1 cellular context compared by ENCODE assay signal in the genomic region with DNA sequence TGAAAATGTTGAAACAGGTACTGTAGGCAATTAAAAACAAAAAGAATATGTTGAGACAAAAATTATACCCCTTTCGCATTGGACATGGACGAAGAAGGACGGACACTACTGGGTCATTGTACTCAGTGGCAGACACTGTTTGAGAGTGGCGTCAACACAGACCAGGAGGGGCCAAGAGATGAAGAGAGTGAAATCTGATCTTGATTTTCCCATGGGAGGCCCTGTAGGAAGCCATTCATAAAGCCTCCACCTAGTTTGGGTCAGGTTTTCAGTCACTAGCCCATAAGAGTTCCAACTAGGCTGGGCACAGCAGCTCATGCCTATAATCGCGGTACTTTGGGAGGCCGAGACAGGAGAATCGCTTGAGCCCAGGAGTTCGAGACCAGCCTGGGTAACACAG.
TF ChIP-seq lines count a peak whose summit lies in the region.

No MANE protein-coding gene starts in this region.

TF ChIP-seq in IMR-90, 13 proteins besides CTCF, POLR2A, EP300 and RAD21 (continued from another document):
- TF ChIP-seq ELK1 (IDR thresholded peaks at IDR 0.05; ENCODE audit: borderline replicate concordance, low read depth, low read length) (no peak), BHLHE40 (IDR thresholded peaks at IDR 0.05; ENCODE audit: low read depth, low read length) (no peak), RFX5 (IDR thresholded peaks at IDR 0.05; ENCODE audit: low read depth, low read length) (no peak), NFE2L2 (IDR thresholded peaks at IDR 0.05; ENCODE audit: low read depth, low read length) (no peak), MAZ (IDR thresholded peaks at IDR 0.05; ENCODE audit: borderline replicate concordance, low read depth, low read length) (no peak), CEBPB (IDR thresholded peaks at IDR 0.05; ENCODE audit: low read depth, low read length) (no peak), USF2 (IDR thresholded peaks at IDR 0.05; ENCODE audit: low read depth, low read length) (no peak), SMC3 (IDR thresholded peaks at IDR 0.05; ENCODE audit: low read depth, low read length) (no peak), MAFK (IDR thresholded peaks at IDR 0.05; ENCODE audit: low read depth, low read length) (no peak), CHD1 (IDR thresholded peaks at IDR 0.05; ENCODE audit: low read depth, low read length) (no peak), FOS (IDR thresholded peaks at IDR 0.05; ENCODE audit: low read depth, low read length) (no peak)
